Comparison of ENCODE assay signal across 19 cellular contexts in the genomic region with DNA sequence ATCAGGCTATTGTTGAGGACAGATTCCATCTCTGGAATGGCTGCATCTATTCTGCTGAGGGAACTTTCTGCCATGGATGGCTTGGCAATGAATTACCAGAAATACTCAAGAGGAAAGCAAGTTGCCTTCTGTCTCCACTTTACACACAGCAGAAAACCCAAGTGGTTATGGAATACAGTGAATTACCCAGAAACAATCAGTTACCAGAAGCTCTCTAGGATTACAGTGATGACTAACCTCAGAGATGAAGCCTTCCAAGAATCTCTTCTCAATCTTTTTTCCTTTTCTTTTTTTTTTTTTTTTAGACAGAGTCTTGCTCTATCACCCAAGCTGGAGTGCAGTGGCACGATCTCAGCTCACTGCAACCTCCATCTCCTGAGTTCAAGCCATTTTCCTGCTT.
DNase-seq lines count a peak whose midpoint lies in the region; ATAC-seq and TF ChIP-seq lines count a peak whose summit lies in the region.
"Had no signal": no experiment of that assay in that cellular context is flagged by ENCODE, and none has a peak within 500 bp of the region (broad histone marks: within the 10 kb centered on the region; RNA-seq: fewer than 3 reads in every experiment).

No MANE protein-coding gene starts in this region.

- H3K4me1 ChIP-seq in mesenchymal stem cell (ENCODE audit: control insufficient read depth, insufficient read depth, low read depth, low read length) (peaks cover 4% of the 10 kb centered on the region), spleen (no peaks in the 10 kb centered on the region)
- H3K4me1 ChIP-seq: BLaER1 treated with 17β-estradiol and CSF1 and Interleukin-3, amounts not matched to agents 10 nM and 100 nM; Peyer's patch; uterus had no signal

- no peak for ATAC-seq in GM21619 (IDR thresholded peaks at IDR 0.05; ENCODE audit: unreplicated experiment)
- no peak for ATAC-seq in HG02642 (IDR thresholded peaks at IDR 0.05; ENCODE audit: poor library complexity, unreplicated experiment)
- no peak for ATAC-seq in GM21526 (IDR thresholded peaks at IDR 0.05; ENCODE audit: low FRiP score, unreplicated experiment)
- ATAC-seq: T-cell had no signal

- no peak overlapping the region for H3K4me3 ChIP-seq in epithelial cell of esophagus (ENCODE audit: low read length)
- H3K4me3 ChIP-seq in mesenchymal stem cell (ENCODE audit: insufficient read depth in 1 of 2, low read depth in 1 of 2, low read length in 2 of 2): no peak overlapping the region
- no peak overlapping the region for H3K4me3 ChIP-seq in spleen
- H3K4me3 ChIP-seq: BLaER1 treated with 17β-estradiol and CSF1 and Interleukin-3, amounts not matched to agents 10 nM and 100 nM; Peyer's patch; uterus had no signal

- no peak overlapping the region for H2BK120ac ChIP-seq in mesenchymal stem cell (ENCODE audit: low read depth, low read length)

- H3K27me3 ChIP-seq in mesenchymal stem cell (ENCODE audit: control insufficient read depth in 1 of 2, insufficient read depth in 1 of 2, low read length in 2 of 2) (no peaks in the 10 kb centered on the region), spleen (replicated peaks in 1 of 7) (no peaks in the 10 kb centered on the region)
- H3K27me3 ChIP-seq: BLaER1 treated with 17β-estradiol and CSF1 and Interleukin-3, amounts not matched to agents 10 nM and 100 nM; Peyer's patch; uterus had no signal

- H3K36me3 ChIP-seq in mesenchymal stem cell (ENCODE audit: control insufficient read depth in 1 of 2, insufficient read depth in 2 of 2, low read depth in 1 of 2, low read length in 2 of 2) (no peaks in the 10 kb centered on the region), spleen (no peaks in the 10 kb centered on the region)
- H3K36me3 ChIP-seq: BLaER1 treated with 17β-estradiol and CSF1 and Interleukin-3, amounts not matched to agents 10 nM and 100 nM; Peyer's patch; uterus had no signal

- DNase-seq in AG20443 (ENCODE audit: low spot score): peak; percentile 65
- peak; percentile 71 for DNase-seq in M059J (ENCODE audit: low read depth)
- DNase-seq in epithelial cell of esophagus (ENCODE audit: low read depth): peak; percentile 23
- peak; percentile 29 for DNase-seq in mesenchymal stem cell
- no peak for DNase-seq in spleen
- DNase-seq: amygdala, cortex of kidney, DMS153, GOT3, naive B cell, NCI-H2081 treated with DMSO at 0.1 percent for 48 hours, NCI-H748 treated with DMSO at 0.1 percent for 48 hours, Peyer's patch, T-cell, uterus had no signal

- H3K9me3 ChIP-seq in mesenchymal stem cell (ENCODE audit: control insufficient read depth, low read length) (no peaks in the 10 kb centered on the region), spleen (no peaks in the 10 kb centered on the region)
- H3K9me3 ChIP-seq: Peyer's patch, uterus had no signal

- no peak overlapping the region for H4K8ac ChIP-seq in mesenchymal stem cell (ENCODE audit: low read length)

- no peak overlapping the region for H3K18ac ChIP-seq in mesenchymal stem cell (ENCODE audit: low read depth in 1 of 2, low read length in 2 of 2)

- no peak overlapping the region for H2AK5ac ChIP-seq in mesenchymal stem cell (ENCODE audit: low read length, severe bottlenecking)

- H3K14ac ChIP-seq in mesenchymal stem cell (ENCODE audit: low read length in 2 of 2): no peak overlapping the region

- H2BK12ac ChIP-seq in mesenchymal stem cell (ENCODE audit: low read length in 2 of 2): no peak overlapping the region

- H2BK5ac ChIP-seq in mesenchymal stem cell (ENCODE audit: low read depth, low read length, poor library complexity, severe bottlenecking): no peak overlapping the region

- no peak overlapping the region for H2AFZ ChIP-seq in mesenchymal stem cell (ENCODE audit: low read depth, low read length)

- TF ChIP-seq CTCF in epithelial cell of esophagus (IDR thresholded peaks at IDR 0.05; ENCODE audit: insufficient read depth, low read depth, low read length, missing control alignments) (no peak), spleen (IDR thresholded peaks at IDR 0.05 in 8 of 11, conservative IDR thresholded peaks at IDR 0.05 in 3 of 11) (no peak)

- H2BK15ac ChIP-seq in mesenchymal stem cell (ENCODE audit: low read depth, poor library complexity, severe bottlenecking): no peak overlapping the region

- H3K79me1 ChIP-seq in mesenchymal stem cell (replicated peaks; ENCODE audit: low read length, poor library complexity, severe bottlenecking): peaks cover 19% of the 10 kb centered on the region

- H3K4me2 ChIP-seq in mesenchymal stem cell (ENCODE audit: low read length, poor library complexity, severe bottlenecking): no peak overlapping the region
- H3K4me2 ChIP-seq: BLaER1 treated with 17β-estradiol and CSF1 and Interleukin-3, amounts not matched to agents 10 nM and 100 nM had no signal

- H3K27ac ChIP-seq in mesenchymal stem cell (ENCODE audit: low read length, poor library complexity, severe bottlenecking) (no peak overlapping the region), spleen (no peak overlapping the region)
- H3K27ac ChIP-seq: BLaER1 treated with 17β-estradiol and CSF1 and Interleukin-3, amounts not matched to agents 10 nM and 100 nM; Peyer's patch; uterus had no signal

- WGBS in mesenchymal stem cell: no CpG with 5 or more reads among the region's 1 CpG
- WGBS in spleen, 5 donors: 81 to 91% (median 86%) methylated on average over 1 of the region's 1 CpG

- TF ChIP-seq POLR2A in spleen (IDR thresholded peaks at IDR 0.05): no peak

- intact Hi-C loops in spleen (cut with DNase I; ENCODE audit: low total_unique reads): no loop called here

- no peak overlapping the region for H3K4ac ChIP-seq in mesenchymal stem cell (ENCODE audit: low read depth in 1 of 2, low read length in 2 of 2)

- no peak overlapping the region for H3K23ac ChIP-seq in mesenchymal stem cell (ENCODE audit: low read length in 2 of 2)

- no peak overlapping the region for H3K9ac ChIP-seq in mesenchymal stem cell (ENCODE audit: low read length)
- H3K9ac ChIP-seq: BLaER1 treated with 17β-estradiol and CSF1 and Interleukin-3, amounts not matched to agents 10 nM and 100 nM had no signal

- no peak overlapping the region for H4K91ac ChIP-seq in mesenchymal stem cell (ENCODE audit: low read length)
